In genomic region chr4:153514001-153514526, GRCh38 we compare ENCODE assay signal across 11 cellular contexts. TPM values are rescaled to one million over a fixed set of nuclear protein-coding genes. Genes with fewer than 3 reads are reported as not detected.
DNase-seq lines count a peak whose midpoint lies in the region; ATAC-seq, FAIRE-seq and TF ChIP-seq lines count a peak whose summit lies in the region.
"Had no signal": no experiment of that assay in that cellular context is flagged by ENCODE, and none has a peak within 500 bp of the region (broad histone marks: within the 10 kb centered on the region; RNA-seq: fewer than 3 reads in every experiment).

No MANE protein-coding gene starts in this region.

- H3K79me2 ChIP-seq in mammary epithelial cell (ENCODE audit: insufficient read depth, low read length): peaks cover 24% of the 10 kb centered on the region

- intact Hi-C loops in mammary epithelial cell (cut with micrococcal nuclease): no loop called here

- H3K27ac ChIP-seq in CD8-positive, alpha-beta memory T cell (ENCODE audit: low read depth, low read length): no peak overlapping the region
- H3K27ac ChIP-seq in mammary epithelial cell (ENCODE audit: insufficient read depth, low read depth, low read length): peak overlapping the region; percentile 43

- peak overlapping the region; percentile 12 for H2AFZ ChIP-seq in mammary epithelial cell (ENCODE audit: low read depth, low read length)

- dilution Hi-C loops in mammary epithelial cell (cut with HindIII; ENCODE audit: low sequenced_read_pairs): no loop called here

- H3K4me1 Mint-ChIP-seq in CD8-positive, alpha-beta memory T cell: peaks cover 59 to 80% (median 80%) of the 10 kb centered on the region in 3 donors
- peaks cover 43 to 54% of the 10 kb centered on the region in 2 donors for H3K4me1 Mint-ChIP-seq in natural killer cell treated with Interleukin-12 subunit alpha and Interleukin-12 subunit beta and Interleukin-15 and Interleukin-18, amount 100 ng/mL, for 72 hours (ENCODE audit: low read depth in 2 of 2)

- H3K4me2 ChIP-seq in mammary epithelial cell (ENCODE audit: insufficient read depth, low read depth, low read length): peak overlapping the region; percentile 55

- BruUV-seq in mammary epithelial cell (replicated peaks; lab: Mats Ljungman, UMichigan): no TSS peak

- no peak for TF ChIP-seq CTCF in mammary epithelial cell (conservative IDR thresholded peaks at IDR 0.05 in 1 of 2, IDR thresholded peaks at IDR 0.05 in 1 of 2; ENCODE audit: extremely low read depth in 1 of 2, insufficient read depth in 1 of 2, low read depth in 1 of 2, low read length in 2 of 2)

- H3K9me3 Mint-ChIP-seq in CD8-positive, alpha-beta memory T cell: no peaks in the 10 kb centered on the region
- H3K9me3 Mint-ChIP-seq in natural killer cell treated with Interleukin-12 subunit alpha and Interleukin-12 subunit beta and Interleukin-15 and Interleukin-18, amount 100 ng/mL, for 72 hours: no peaks in the 10 kb centered on the region
- H3K9me3 Mint-ChIP-seq: immature natural killer cell had no signal

- H3K36me3 Mint-ChIP-seq in CD8-positive, alpha-beta memory T cell: peaks cover 4 to 41% (median 7%) of the 10 kb centered on the region in 3 donors
- H3K36me3 Mint-ChIP-seq in natural killer cell treated with Interleukin-12 subunit alpha and Interleukin-12 subunit beta and Interleukin-15 and Interleukin-18, amount 100 ng/mL, for 72 hours: no peaks in the 10 kb centered on the region

- in situ Hi-C loops in mammary epithelial cell (cut with MboI; ENCODE audit: low sequenced_read_pairs in 2 of 2): no loop called here

- no peaks in the 10 kb centered on the region for H3K9me3 ChIP-seq in CD8-positive, alpha-beta memory T cell (ENCODE audit: low read length)
- no peaks in the 10 kb centered on the region for H3K9me3 ChIP-seq in mammary epithelial cell (replicated peaks; ENCODE audit: insufficient read depth, low read length)

- CTCF ChIA-PET in CD8-positive, alpha-beta memory T cell (lab: Charles Lee): interaction anchor here (0.9 to 1.2 kb wide), 3 partner anchors 8 to 81 kb away, joined by 3 read pairs; no protein-coding TSS in a partner anchor
- CTCF ChIA-PET in mammary epithelial cell (lab: Charles Lee; ENCODE audit: low non-redundant PET): no interaction called here

- 20% methylated on average over 3 of the region's 3 CpGs for WGBS in mammary epithelial cell (ENCODE audit: low coverage, missing lambda C conversion rate)

- peak overlapping the region in 6 of 8 donors; percentile 12 to 61 (median 35) for H3K27ac Mint-ChIP-seq in CD8-positive, alpha-beta memory T cell
- peak overlapping the region; percentile 10 to 22 for H3K27ac Mint-ChIP-seq in natural killer cell treated with Interleukin-12 subunit alpha and Interleukin-12 subunit beta and Interleukin-15 and Interleukin-18, amount 100 ng/mL, for 72 hours

- H3K9ac ChIP-seq in mammary epithelial cell (ENCODE audit: insufficient read depth, low read length): no peak overlapping the region

- peaks cover 42% of the 10 kb centered on the region for H3K4me1 ChIP-seq in CD8-positive, alpha-beta memory T cell (ENCODE audit: insufficient read depth, low read length)
- H3K4me1 ChIP-seq in mammary epithelial cell (ENCODE audit: insufficient read depth, low read length): peaks cover 22% of the 10 kb centered on the region

- no peaks in the 10 kb centered on the region for H3K27me3 ChIP-seq in CD8-positive, alpha-beta memory T cell (ENCODE audit: insufficient read depth, low read length, poor library complexity, severe bottlenecking)
- no peaks in the 10 kb centered on the region for H3K27me3 ChIP-seq in mammary epithelial cell (ENCODE audit: insufficient read depth, low read length)

- POLR2A ChIA-PET in CD8-positive, alpha-beta memory T cell (lab: Charles Lee): interaction anchor here (0.9 kb wide), 1 partner anchor 60 kb away, joined by 3 read pairs; no protein-coding TSS in a partner anchor

- no peaks in the 10 kb centered on the region for H3K36me3 ChIP-seq in CD8-positive, alpha-beta memory T cell (ENCODE audit: insufficient read depth, low read length)
- H3K36me3 ChIP-seq in mammary epithelial cell (ENCODE audit: insufficient read depth, low read length): no peaks in the 10 kb centered on the region

- H4K20me1 ChIP-seq in mammary epithelial cell (ENCODE audit: insufficient read depth, low read length): no peaks in the 10 kb centered on the region

- no peak for FAIRE-seq in HTR-8/SVneo (lab: Jason Lieb, UNC)

- H3K4me3 ChIP-seq in CD8-positive, alpha-beta memory T cell (ENCODE audit: low read length): no peak overlapping the region
- no peak overlapping the region for H3K4me3 ChIP-seq in mammary epithelial cell (replicated peaks in 1 of 3; ENCODE audit: insufficient read depth in 1 of 3, low read depth in 2 of 3, low read length in 3 of 3)

- peak overlapping the region in 1 of 7 donors; percentile 5 for H3K4me3 Mint-ChIP-seq in CD8-positive, alpha-beta memory T cell
- H3K4me3 Mint-ChIP-seq in natural killer cell treated with Interleukin-12 subunit alpha and Interleukin-12 subunit beta and Interleukin-15 and Interleukin-18, amount 100 ng/mL, for 72 hours: no peak overlapping the region
- H3K4me3 Mint-ChIP-seq: immature natural killer cell had no signal

- H3K27me3 Mint-ChIP-seq in CD8-positive, alpha-beta memory T cell: no peaks in the 10 kb centered on the region
- H3K27me3 Mint-ChIP-seq in natural killer cell treated with Interleukin-12 subunit alpha and Interleukin-12 subunit beta and Interleukin-15 and Interleukin-18, amount 100 ng/mL, for 72 hours: no peaks in the 10 kb centered on the region

- ATAC-seq in natural killer cell treated with Interleukin-12 subunit alpha and Interleukin-12 subunit beta and Interleukin-15 and Interleukin-18, amount 100 ng/mL, for 72 hours: no peak
- no peak for ATAC-seq in GM18861 (IDR thresholded peaks at IDR 0.05; ENCODE audit: unreplicated experiment)

- DNase-seq in CD8-positive, alpha-beta memory T cell: no peak
- DNase-seq in HTR-8/SVneo (ENCODE audit: insufficient read length, low spot score) (peak; percentile 39), mammary epithelial cell (peak; percentile 60), hepatic stellate cell (ENCODE audit: low spot score) (no peak), RPMI8226 (no peak), medulla oblongata (ENCODE audit: extremely low spot score) (no peak)
- no peak for DNase-seq in natural killer cell treated with Interleukin-12 subunit alpha and Interleukin-12 subunit beta and Interleukin-15 and Interleukin-18, amount 100 ng/mL, for 72 hours (ENCODE audit: low spot score)
- DNase-seq: amygdala, immature natural killer cell, NCI-H1694 treated with DMSO at 0.1 percent for 48 hours had no signal

RNA-seq across cellular contexts. Expression of gene TMEM131L, which starts 47.9 kb away (rescaled TPM):
- total RNA-seq in CD8-positive, alpha-beta memory T cell: 10 to 100 TPM; 28.1 to 29.6 TPM
- polyA plus RNA-seq in CD8-positive, alpha-beta memory T cell: 28.6 TPM
- total RNA-seq in mammary epithelial cell: 10 to 100 TPM; 17.4 to 33.8 TPM
- polyA plus RNA-seq in mammary epithelial cell: 8.6 TPM
- polyA minus RNA-seq in mammary epithelial cell: 24.3 TPM
- total RNA-seq in natural killer cell treated with Interleukin-12 subunit alpha and Interleukin-12 subunit beta and Interleukin-15 and Interleukin-18, amount 100 ng/mL, for 72 hours: 10 to 100 TPM; 35.8 to 42.3 TPM

Comparison
In these comparisons a context has a peak if more than half of its experiments do, and no peak if none do; other contexts are left out.
1. DNase-seq: peak in HTR-8/SVneo (single experiment) and mammary epithelial cell (single experiment); none in CD8-positive, alpha-beta memory T cell (0 of 5), natural killer cell treated with Interleukin-12 subunit alpha and Interleukin-12 subunit beta and Interleukin-15 and Interleukin-18, amount 100 ng/mL, for 72 hours (single experiment), hepatic stellate cell (single experiment), RPMI8226 (single experiment) and medulla oblongata (single experiment).